12 cellular contexts compared by ENCODE assay signal in genomic region chr11:126189109-126189929, GRCh38. TPM values are rescaled to one million over a fixed set of nuclear protein-coding genes. Genes with fewer than 3 reads are reported as not detected.
DNase-seq lines count a peak whose midpoint lies in the region; ATAC-seq and TF ChIP-seq lines count a peak whose summit lies in the region.
"Had no signal": no experiment of that assay in that cellular context is flagged by ENCODE, and none has a peak within 500 bp of the region (broad histone marks: within the 10 kb centered on the region; RNA-seq: fewer than 3 reads in every experiment).

No MANE protein-coding gene starts in this region.

- H3K4me1 Mint-ChIP-seq in progenitor cell of endocrine pancreas (ENCODE audit: low read depth) (no peaks in the 10 kb centered on the region), immature natural killer cell (peaks cover 0 to 2% of the 10 kb centered on the region in 2 donors)

- ATAC-seq in GM18868 (IDR thresholded peaks at IDR 0.05; ENCODE audit: unreplicated experiment) (peak; percentile 48), GM21576 (IDR thresholded peaks at IDR 0.05; ENCODE audit: unreplicated experiment) (peak; percentile 80), HG03520 (IDR thresholded peaks at IDR 0.05; ENCODE audit: unreplicated experiment) (peak; percentile 65), HG03354 (IDR thresholded peaks at IDR 0.05; ENCODE audit: poor library complexity, severe bottlenecking, unreplicated experiment) (no peak)

- no peaks in the 10 kb centered on the region for H3K27me3 Mint-ChIP-seq in progenitor cell of endocrine pancreas
- H3K27me3 Mint-ChIP-seq in immature natural killer cell (ENCODE audit: low read depth in 3 of 3): no peaks in the 10 kb centered on the region

- no peak overlapping the region for H3K4me3 Mint-ChIP-seq in progenitor cell of endocrine pancreas (ENCODE audit: low read depth)
- H3K4me3 Mint-ChIP-seq in immature natural killer cell: no peak overlapping the region
- H3K4me3 Mint-ChIP-seq: T-helper 1 cell treated with Interleukin-12 subunit alpha and Interleukin-12 subunit beta and Interleukin-4 antibody, amounts not matched to agents 30 μg/mL and 1 μg/mL, for 36 hours had no signal

- H3K36me3 Mint-ChIP-seq in progenitor cell of endocrine pancreas (ENCODE audit: insufficient read depth) (peaks cover 14% of the 10 kb centered on the region), immature natural killer cell (peaks cover 4 to 18% (median 16%) of the 10 kb centered on the region in 3 donors)

- TF ChIP-seq CTCF in progenitor cell of endocrine pancreas (IDR thresholded peaks at IDR 0.05; ENCODE audit: unreplicated experiment): no peak

- H3K9me3 Mint-ChIP-seq in progenitor cell of endocrine pancreas (ENCODE audit: low read depth) (no peaks in the 10 kb centered on the region), immature natural killer cell (no peaks in the 10 kb centered on the region)
- H3K9me3 Mint-ChIP-seq: T-helper 1 cell treated with Interleukin-12 subunit alpha and Interleukin-12 subunit beta and Interleukin-4 antibody, amounts not matched to agents 30 μg/mL and 1 μg/mL, for 36 hours had no signal

- DNase-seq in progenitor cell of endocrine pancreas (ENCODE audit: low spot score, unreplicated experiment) (no peak), KG1 (lab: John Stamatoyannopoulos, UW) (no peak), NCI-H748 (lab: John Stamatoyannopoulos, UW; ENCODE audit: unreplicated experiment) (no peak), immature natural killer cell (no peak)
- DNase-seq: COR-L47; erythroblast; stimulated activated CD4-positive, alpha-beta T cell treated with anti-CD3 and anti-CD28 coated beads, Interleukin-12 subunit alpha, Interleukin-12 subunit beta, amount 100 ng/mL, for 4 hours had no signal

- H3K27ac Mint-ChIP-seq in progenitor cell of endocrine pancreas (peak overlapping the region; percentile 52), immature natural killer cell (no peak overlapping the region)
- H3K27ac Mint-ChIP-seq: T-helper 1 cell treated with Interleukin-12 subunit alpha and Interleukin-12 subunit beta and Interleukin-4 antibody, amounts not matched to agents 30 μg/mL and 1 μg/mL, for 36 hours had no signal

RNA-seq across cellular contexts. Expression of gene RPUSD4, which starts 22.1 kb away (rescaled TPM):
- total RNA-seq in progenitor cell of endocrine pancreas: 41.0 and 44.1 TPM in 2 replicates
- polyA plus RNA-seq in immature natural killer cell: 10 to 100 TPM in 2 of 3 donors, 1 to 10 TPM in 1; 4.5 to 15.0 (median 10.5) TPM

RNA-seq across cellular contexts. Expression of gene FAM118B, which starts 22.3 kb away (rescaled TPM):
- total RNA-seq in progenitor cell of endocrine pancreas: 32.4 and 35.2 TPM in 2 replicates
- polyA plus RNA-seq in immature natural killer cell: 10 to 100 TPM; 11.5 to 21.1 (median 13.7) TPM
